9 cellular contexts compared by ENCODE assay signal in the genomic region with DNA sequence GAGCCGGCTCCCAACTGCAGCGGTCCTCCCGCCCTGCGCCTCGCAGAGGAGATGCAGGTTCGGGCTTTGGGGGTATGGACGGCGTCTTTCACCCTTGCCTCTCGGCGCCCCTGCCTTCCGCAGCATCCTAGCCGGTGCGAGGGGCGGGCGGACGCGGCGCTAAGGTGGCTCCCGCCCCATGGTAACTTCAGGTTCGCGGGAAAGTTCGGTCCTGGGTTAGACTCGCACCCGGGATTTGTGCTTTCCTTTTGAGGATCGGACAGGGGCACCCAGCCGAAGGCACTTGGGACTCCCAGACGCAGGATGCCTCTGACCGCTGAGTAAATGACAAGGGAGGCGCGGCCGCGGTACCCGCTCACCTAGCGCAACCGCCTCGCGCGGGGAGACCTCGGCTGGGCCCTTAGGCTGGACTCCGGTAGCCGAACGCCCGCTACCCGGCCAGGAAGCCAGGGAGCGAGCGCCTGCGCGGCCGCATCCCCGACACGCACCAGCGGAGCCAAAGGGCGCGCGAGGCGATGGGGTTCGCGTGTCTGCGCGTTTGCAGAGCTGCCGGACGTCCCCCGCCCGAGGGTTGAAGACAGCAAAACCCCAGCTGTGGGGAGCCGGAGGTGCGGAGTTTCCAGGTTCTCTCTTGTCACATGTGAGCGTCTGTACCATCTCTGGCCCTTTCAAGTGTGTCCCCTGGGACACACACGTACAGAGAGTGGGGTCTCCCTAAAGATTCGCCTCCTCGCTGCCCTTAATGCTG. TPM values are rescaled to one million over a fixed set of nuclear protein-coding genes. Genes with fewer than 3 reads are reported as not detected.
DNase-seq lines count a peak whose midpoint lies in the region; ATAC-seq, FAIRE-seq and TF ChIP-seq lines count a peak whose summit lies in the region.
"Had no signal": no experiment of that assay in that cellular context is flagged by ENCODE, and none has a peak within 500 bp of the region (broad histone marks: within the 10 kb centered on the region; RNA-seq: fewer than 3 reads in every experiment).

No MANE protein-coding gene starts in this region.

- no peaks in the 10 kb centered on the region for H3F3A ChIP-seq in GM23338 (replicated peaks; ENCODE audit: low read depth)

- peak overlapping the region; percentile 80 for H3K4me3 Mint-ChIP-seq in GM23338

- ATAC-seq in GM23338: peak; percentile 36

- H3K4me1 Mint-ChIP-seq in GM23338: peaks cover 16% of the 10 kb centered on the region

- H3K27ac Mint-ChIP-seq in GM23338: no peak overlapping the region

- no peak overlapping the region for H3K27ac ChIP-seq in GM23338 (ENCODE audit: low read depth)
- H3K27ac ChIP-seq: VCaP had no signal

- peak overlapping the region; percentile 47 for H3K9ac ChIP-seq in mucosa of stomach (ENCODE audit: low read length)

- peak overlapping the region; percentile 92 for H2AFZ ChIP-seq in GM23338

- H3K27me3 ChIP-seq in GM23338 (ENCODE audit: insufficient read depth) (peaks cover 79% of the 10 kb centered on the region), mucosa of stomach (ENCODE audit: control insufficient read depth, insufficient read depth, low read length) (peaks cover 45% of the 10 kb centered on the region)

- H3K4me1 ChIP-seq in GM23338 (ENCODE audit: insufficient read depth) (peaks cover 26% of the 10 kb centered on the region), mucosa of stomach (ENCODE audit: control insufficient read depth, insufficient read depth, low read length) (peaks cover 8% of the 10 kb centered on the region)

- H3K4me3 ChIP-seq in GM23338: peak overlapping the region; percentile 79
- H3K4me3 ChIP-seq in mucosa of stomach (ENCODE audit: low read length): no peak overlapping the region

- TF ChIP-seq POLR2A in GM12891 (IDR thresholded peaks at IDR 0.05; ENCODE audit: low read depth, low read length): no peak

- peak; percentile 31 for DNase-seq in GM12891 (ENCODE audit: insufficient read length, low spot score)
- peak; percentile 77 for DNase-seq in GM23338 (ENCODE audit: low spot score)
- DNase-seq in NCI-H748 treated with DMSO at 0.1 percent for 48 hours (lab: John Stamatoyannopoulos, UW): peak; percentile 34
- peak; percentile 40 for DNase-seq in dermis blood vessel endothelial cell
- DNase-seq in HT-29 (ENCODE audit: low spot score): no peak
- DNase-seq in ureter (ENCODE audit: low spot score): no peak
- no peak for DNase-seq in stimulated activated CD4-positive, alpha-beta T cell treated with anti-CD3 and anti-CD28 coated beads, Interleukin-1b, Interleukin-23, amount 100 ng/mL, for 48 hours

- H3K9me3 ChIP-seq in mucosa of stomach (ENCODE audit: control insufficient read depth, low read length): no peaks in the 10 kb centered on the region

- H3K36me3 Mint-ChIP-seq in GM23338 (ENCODE audit: low read depth): no peaks in the 10 kb centered on the region

- H3K4me2 ChIP-seq in GM23338: peak overlapping the region; percentile 94

- H3K27me3 Mint-ChIP-seq in GM23338 (ENCODE audit: insufficient read depth, low read depth, poor library complexity): peaks cover 47% of the 10 kb centered on the region

- no peaks in the 10 kb centered on the region for H3K79me2 ChIP-seq in GM23338 (replicated peaks; ENCODE audit: insufficient read depth)

- H3K9me3 Mint-ChIP-seq in GM23338: no peaks in the 10 kb centered on the region

- no peak for TF ChIP-seq CTCF in GM23338 (conservative IDR thresholded peaks at IDR 0.05; ENCODE audit: low read depth in 2 of 2)

- no peak for FAIRE-seq in GM12891 (lab: Jason Lieb, UNC)

- H4K20me1 ChIP-seq in GM23338 (replicated peaks; ENCODE audit: insufficient read depth): no peaks in the 10 kb centered on the region

- no peaks in the 10 kb centered on the region for H3K36me3 ChIP-seq in GM23338 (ENCODE audit: insufficient read depth)
- H3K36me3 ChIP-seq in mucosa of stomach (ENCODE audit: control insufficient read depth, insufficient read depth, low read length): no peaks in the 10 kb centered on the region

- H3K9me2 ChIP-seq in GM23338 (ENCODE audit: insufficient read depth): no peaks in the 10 kb centered on the region

TF ChIP-seq in GM12891, 5 proteins besides CTCF, POLR2A, EP300 and RAD21:
- no peak for TF ChIP-seq POU2F2 (IDR thresholded peaks at IDR 0.05; ENCODE audit: low read depth, low read length)
- no peak for TF ChIP-seq PAX5 (IDR thresholded peaks at IDR 0.05; ENCODE audit: insufficient read depth, low read length, severe bottlenecking)
- no peak for TF ChIP-seq SPI1 (IDR thresholded peaks at IDR 0.05; ENCODE audit: low read depth, low read length)
- no peak for TF ChIP-seq POLR2AphosphoS5 (IDR thresholded peaks at IDR 0.05; ENCODE audit: low read depth, low read length)
- TF ChIP-seq TAF1 (IDR thresholded peaks at IDR 0.05; ENCODE audit: low read depth, low read length): no peak

TF ChIP-seq in GM23338, 12 proteins besides CTCF, POLR2A, EP300 and RAD21 (continues in another document):
- no peak for TF ChIP-seq STAT1 (IDR thresholded peaks at IDR 0.05; ENCODE audit: unreplicated experiment)
- no peak for TF ChIP-seq ZNF331 (CRISPR knock-in tag; IDR thresholded peaks at IDR 0.05; ENCODE audit: low read depth)
- peak; percentile 1 for TF ChIP-seq EZH2 (IDR thresholded peaks at IDR 0.05; ENCODE audit: low read depth, unreplicated experiment)
- TF ChIP-seq, protein P1, sequence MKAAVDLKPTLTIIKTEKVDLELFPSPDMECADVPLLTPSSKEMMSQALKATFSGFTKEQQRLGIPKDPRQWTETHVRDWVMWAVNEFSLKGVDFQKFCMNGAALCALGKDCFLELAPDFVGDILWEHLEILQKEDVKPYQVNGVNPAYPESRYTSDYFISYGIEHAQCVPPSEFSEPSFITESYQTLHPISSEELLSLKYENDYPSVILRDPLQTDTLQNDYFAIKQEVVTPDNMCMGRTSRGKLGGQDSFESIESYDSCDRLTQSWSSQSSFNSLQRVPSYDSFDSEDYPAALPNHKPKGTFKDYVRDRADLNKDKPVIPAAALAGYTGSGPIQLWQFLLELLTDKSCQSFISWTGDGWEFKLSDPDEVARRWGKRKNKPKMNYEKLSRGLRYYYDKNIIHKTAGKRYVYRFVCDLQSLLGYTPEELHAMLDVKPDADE (IDR thresholded peaks at IDR 0.05): no peak
- no peak for TF ChIP-seq CREB1 (CRISPR knock-in tag; IDR thresholded peaks at IDR 0.05; ENCODE audit: low read depth)
- TF ChIP-seq EZH2phosphoT487 (IDR thresholded peaks at IDR 0.05; ENCODE audit: unreplicated experiment): no peak
- no peak for TF ChIP-seq POLR2AphosphoS5 (IDR thresholded peaks at IDR 0.05; ENCODE audit: low read depth)

RNA-seq across cellular contexts. Expression of a gene that starts 1.1 kb away (rescaled TPM):
- polyA plus RNA-seq in GM12891 (2012; ENCODE audit: low read depth, missing spikeins): 0.04 TPM
- not detected in 2 replicates for total RNA-seq in GM23338 (2014; rRNA removed; shearing (Covaris generic))
- polyA plus RNA-seq in GM23338 (2016; fragmentation: Nextera tagmentation; extraction: Ambion mirVana): 0.30 TPM in 1 of 2 replicates, not detected in the other
- total RNA-seq in dermis blood vessel endothelial cell (under 0.01 and 0.19 TPM in 2 replicates), ureter (4.1 TPM)
- total RNA-seq in HT-29 (2014; rRNA removed; shearing (Covaris generic)): not detected in 2 replicates

Comparison
In these comparisons a context has a peak if more than half of its experiments do, and no peak if none do; other contexts are left out.
1. DNase-seq: peak in GM12891 (single experiment), GM23338 (single experiment), NCI-H748 treated with DMSO at 0.1 percent for 48 hours (single experiment) and dermis blood vessel endothelial cell (single experiment); none in HT-29 (single experiment), ureter (single experiment) and stimulated activated CD4-positive, alpha-beta T cell treated with anti-CD3 and anti-CD28 coated beads, Interleukin-1b, Interleukin-23, amount 100 ng/mL, for 48 hours (single experiment).